Comparison of ENCODE assay signal across 14 cellular contexts in genomic region chr1:198918920-198919319, GRCh38.
DNase-seq lines count a peak whose midpoint lies in the region; ATAC-seq, FAIRE-seq and TF ChIP-seq lines count a peak whose summit lies in the region.
"Had no signal": no experiment of that assay in that cellular context is flagged by ENCODE, and none has a peak within 500 bp of the region (broad histone marks: within the 10 kb centered on the region; RNA-seq: fewer than 3 reads in every experiment).

No MANE protein-coding gene starts in this region.

- intact Hi-C loops in Right ventricle myocardium superior (cut with DNase I) (no loop called here), endothelial cell of umbilical vein (cut with micrococcal nuclease) (loop anchor here (1.0 kb wide), 1 partner anchor 16 kb away; no protein-coding TSS in a partner anchor), left ventricle myocardium superior (cut with micrococcal nuclease) (no loop called here)

- no TSS peak for BruUV-seq in endothelial cell of umbilical vein (replicated peaks; lab: Mats Ljungman, UMichigan)

- H4K20me1 ChIP-seq in endothelial cell of umbilical vein (replicated peaks; ENCODE audit: control insufficient read depth, extremely low read depth, insufficient read depth, low read length), result peaks cover 20% of the 10 kb centered on the region

- H3K27ac Mint-ChIP-seq in T-cell, result peak overlapping the region; percentile 64 to 85
- H3K27ac Mint-ChIP-seq: GM23338 had no signal

- in situ Hi-C loops in KBM-7 (cut with MboI; ENCODE audit: low pct_unique_long_range_greater_than_20kb, low sequenced_read_pairs), result no loop called here

- CTCF ChIA-PET in T-cell (lab: Charles Lee), result interaction anchor here (0.6 to 1.3 kb wide), 2 partner anchors 13 to 21 kb away, joined by 3 to 4 read pairs; no protein-coding TSS in a partner anchor
- CTCF ChIA-PET in endothelial cell of umbilical vein (lab: Charles Lee), result interaction anchor here (1.0 to 2.4 kb wide), 5 partner anchors 9 to 194 kb away, joined by 3 to 7 read pairs (median 4); no protein-coding TSS in a partner anchor

- peak overlapping the region; percentile 42 for H3K4me2 ChIP-seq in endothelial cell of umbilical vein (ENCODE audit: insufficient read depth, low read length)
- H3K4me2 ChIP-seq: GM23338 had no signal

- H3K9me3 Mint-ChIP-seq in T-cell, result no peaks in the 10 kb centered on the region
- H3K9me3 Mint-ChIP-seq: GM23338 had no signal

- no peaks in the 10 kb centered on the region for H3K27me3 Mint-ChIP-seq in T-cell

- H3K79me2 ChIP-seq in endothelial cell of umbilical vein (ENCODE audit: control insufficient read depth, insufficient read depth, low read length), result peaks cover 96% of the 10 kb centered on the region

- no peaks in the 10 kb centered on the region for H3K36me3 Mint-ChIP-seq in T-cell

- H3K4me3 Mint-ChIP-seq in T-cell, result peak overlapping the region in 2 of 3 donors; percentile 60 to 70
- H3K4me3 Mint-ChIP-seq: GM23338 had no signal

- POLR2A ChIA-PET in T-cell (lab: Charles Lee), result interaction anchor here in 1 of 2 donors (0.7 to 1.1 kb wide), 2 partner anchors 18 to 1398 kb away, joined by 3 to 5 read pairs; no protein-coding TSS in a partner anchor
- POLR2A ChIA-PET in endothelial cell of umbilical vein (lab: Charles Lee), result interaction anchor here (1.1 to 1.4 kb wide), 2 partner anchors 18 to 26 kb away, joined by 3 to 5 read pairs; no protein-coding TSS in a partner anchor

- H3K27ac ChIP-seq in right atrium auricular region (no peak overlapping the region), endothelial cell of umbilical vein (ENCODE audit: insufficient read depth, low read depth, low read length) (peak overlapping the region; percentile 31), WERI-Rb-1 (no peak overlapping the region)

- no peaks in the 10 kb centered on the region for H3K9me1 ChIP-seq in endothelial cell of umbilical vein (replicated peaks; ENCODE audit: control insufficient read depth, extremely low read depth, insufficient read depth, low read length)

- no peak overlapping the region for H3K4me3 ChIP-seq in right atrium auricular region
- H3K4me3 ChIP-seq in endothelial cell of umbilical vein (replicated peaks in 1 of 3; ENCODE audit: insufficient read depth in 1 of 3, low read depth in 1 of 3, low read length in 3 of 3), result no peak overlapping the region
- no peak overlapping the region for H3K4me3 ChIP-seq in WERI-Rb-1 (ENCODE audit: low read depth, low read length)
- H3K4me3 ChIP-seq: GM23338 had no signal

- H3K9ac ChIP-seq in endothelial cell of umbilical vein (replicated peaks; ENCODE audit: extremely low read depth, insufficient read depth, low read length), result no peak overlapping the region

- H3K9me3 ChIP-seq in right atrium auricular region (no peaks in the 10 kb centered on the region), endothelial cell of umbilical vein (replicated peaks; ENCODE audit: control insufficient read depth, insufficient read depth, low read length) (no peaks in the 10 kb centered on the region), WERI-Rb-1 (ENCODE audit: severe bottlenecking) (no peaks in the 10 kb centered on the region)

- peak; percentile 20 for ATAC-seq in Right ventricle myocardium superior (ENCODE audit: poor library complexity)
- no peak for ATAC-seq in T-cell (replicated peaks in 1 of 4)
- ATAC-seq in left ventricle myocardium superior, result no peak
- ATAC-seq: GM23338 had no signal

- H3K4me1 Mint-ChIP-seq in T-cell, result peaks cover 55 to 72% (median 55%) of the 10 kb centered on the region in 3 donors

- dilution Hi-C loops in endothelial cell of umbilical vein (cut with MboI; ENCODE audit: extremely low pct_ligation_motif_present, low sequenced_read_pairs), result no loop called here

- H3K27me3 ChIP-seq in right atrium auricular region (no peaks in the 10 kb centered on the region), endothelial cell of umbilical vein (ENCODE audit: control insufficient read depth in 2 of 2, insufficient read depth in 2 of 2, low read length in 2 of 2) (no peaks in the 10 kb centered on the region), WERI-Rb-1 (ENCODE audit: insufficient read depth, low read depth, severe bottlenecking) (no peaks in the 10 kb centered on the region)

- no peak for TF ChIP-seq POLR2A in endothelial cell of umbilical vein (IDR thresholded peaks at IDR 0.05; ENCODE audit: low read depth, low read length)

- H3K4me1 ChIP-seq in right atrium auricular region (no peaks in the 10 kb centered on the region), endothelial cell of umbilical vein (ENCODE audit: control insufficient read depth, extremely low read depth, insufficient read depth, low read length) (peaks cover 53% of the 10 kb centered on the region)

- H3K36me3 ChIP-seq in right atrium auricular region, result no peaks in the 10 kb centered on the region
- H3K36me3 ChIP-seq in endothelial cell of umbilical vein (ENCODE audit: control insufficient read depth in 2 of 2, extremely low read depth in 1 of 2, insufficient read depth in 2 of 2, low read length in 2 of 2), result peaks cover 0 to 4% of the 10 kb centered on the region in 2 experiments
- H3K36me3 ChIP-seq in WERI-Rb-1, result no peaks in the 10 kb centered on the region

- H2AFZ ChIP-seq in endothelial cell of umbilical vein (ENCODE audit: low read depth, low read length), result no peak overlapping the region
- H2AFZ ChIP-seq: GM23338 had no signal

- peak; percentile 69 for FAIRE-seq in endothelial cell of umbilical vein (lab: Jason Lieb, UNC)

- DNase-seq in Right ventricle myocardium superior (no peak), right atrium auricular region (ENCODE audit: low spot score) (no peak), T-cell (no peak), endothelial cell of umbilical vein (ENCODE audit: low read depth, low spot score) (peak; percentile 60), DMS53 treated with DMSO at 0.1 percent for 48 hours (lab: John Stamatoyannopoulos, UW; ENCODE audit: unreplicated experiment) (no peak), WERI-Rb-1 (no peak), KBM-7 (no peak), left ventricle myocardium superior (no peak)
- DNase-seq: AML-193; amygdala; effector CD4-positive, alpha-beta T cell; NCI-H2171; SW 1271 had no signal

- TF ChIP-seq CTCF in right atrium auricular region (IDR thresholded peaks at IDR 0.05) (no peak), endothelial cell of umbilical vein (IDR thresholded peaks at IDR 0.05; ENCODE audit: extremely low read depth in 1 of 2, insufficient read depth in 1 of 2, low read depth in 1 of 2, low read length in 2 of 2) (no peak), WERI-Rb-1 (IDR thresholded peaks at IDR 0.05; ENCODE audit: low read depth, low read length) (no peak)

TF ChIP-seq in endothelial cell of umbilical vein, 7 proteins besides CTCF, POLR2A, EP300 and RAD21:
- TF ChIP-seq FOS (IDR thresholded peaks at IDR 0.05; ENCODE audit: borderline replicate concordance, insufficient read depth, low read length) (peak; percentile 86), JUN (IDR thresholded peaks at IDR 0.05; ENCODE audit: borderline replicate concordance, insufficient read depth, insufficient read length, low read depth) (peak; percentile 64), MYC (IDR thresholded peaks at IDR 0.05; ENCODE audit: low read depth, low read length) (no peak)
